ENCODE assay signal across 1 cellular context in genomic region chr20:409697-410559, GRCh38.
TF ChIP-seq lines count a peak whose summit lies in the region.

No MANE protein-coding gene starts in this region.

TF ChIP-seq in liver, 16 proteins besides CTCF, POLR2A, EP300 and RAD21 (continued from another document):
- TF ChIP-seq SP1 (IDR thresholded peaks at IDR 0.05) (peak; percentile 13), RXRA (IDR thresholded peaks at IDR 0.05) (peak; percentile 25 to 33), MAX (IDR thresholded peaks at IDR 0.05) (no peak)
